34 cellular contexts compared by ENCODE assay signal in the genomic region with DNA sequence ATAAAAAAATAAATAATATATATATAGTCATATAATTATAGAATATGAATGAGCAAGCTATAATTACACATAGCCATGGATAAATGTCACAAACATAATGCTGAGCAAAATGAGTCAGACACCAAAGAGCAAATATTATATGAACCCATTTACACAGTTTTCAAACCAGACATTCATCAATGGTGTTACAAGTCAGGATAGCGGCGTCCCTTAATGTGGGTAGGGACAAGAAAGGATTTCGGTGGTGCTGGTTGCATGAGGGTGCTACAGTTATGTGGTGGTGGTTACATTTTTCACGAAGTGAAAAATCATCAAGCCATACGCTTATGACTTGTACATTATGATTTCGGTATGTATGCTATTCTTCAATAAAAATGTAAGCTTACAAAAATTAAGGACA.
"Had no signal": no experiment of that assay in that cellular context is flagged by ENCODE, and none has a peak within 500 bp of the region (broad histone marks: within the 10 kb centered on the region; RNA-seq: fewer than 3 reads in every experiment).

No MANE protein-coding gene starts in this region.

- H3K27me3 ChIP-seq: MG63 had no signal

- H3K36me3 ChIP-seq: MG63 had no signal

- H3K4me2 ChIP-seq: KMS-11 had no signal

- H3K9me3 ChIP-seq: MG63 had no signal

- DNase-seq: Karpas-422, Kasumi-1, MG63, MM.1S, MV-4-11, NCI-H1048, NCI-H1092, NCI-H1092 treated with DMSO at 0.1 percent for 48 hours, NCI-H1105, NCI-H1105 treated with DMSO at 0.1 percent for 48 hours, NCI-H1417 treated with DMSO at 0.1 percent for 48 hours, NCI-H1436, NCI-H1436 treated with DMSO at 0.1 percent for 48 hours, NCI-H146, NCI-H1694, NCI-H1694 treated with DMSO at 0.1 percent for 48 hours, NCI-H187, NCI-H187 treated with DMSO at 0.1 percent for 48 hours, NCI-H1930, NCI-H2029, NCI-H2029 treated with DMSO at 0.1 percent for 48 hours, NCI-H2081, NCI-H2081 treated with DMSO at 0.1 percent for 48 hours, NCI-H2107, NCI-H2171, NCI-H2171 treated with DMSO at 0.1 percent for 48 hours, NCI-H2227 treated with DMSO at 0.1 percent for 48 hours, NCI-H226, NCI-H345, NCI-H446, NCI-H446 treated with DMSO at 0.1 percent for 48 hours, NCI-H510A, NCI-H510A treated with DMSO at 0.1 percent for 48 hours had no signal

- H3K27ac ChIP-seq: KMS-11 had no signal

- H3K4me3 ChIP-seq: MG63 had no signal

- H3K9ac ChIP-seq: KMS-11 had no signal
